25 cellular contexts compared by ENCODE assay signal in genomic region chr5:132797651-132798050, GRCh38. TPM values are rescaled to one million over a fixed set of nuclear protein-coding genes. Genes with fewer than 3 reads are reported as not detected.
DNase-seq lines count a peak whose midpoint lies in the region; TF ChIP-seq lines count a peak whose summit lies in the region.
"Had no signal": no experiment of that assay in that cellular context is flagged by ENCODE, and none has a peak within 500 bp of the region (broad histone marks: within the 10 kb centered on the region; RNA-seq: fewer than 3 reads in every experiment).

No MANE protein-coding gene starts in this region.

- DNase-seq in cerebellum (ENCODE audit: low spot score) (peak; percentile 73), islet precursor cell (peak; percentile 24), GM19238 (ENCODE audit: insufficient read length, low spot score) (no peak), T-helper 1 cell (no peak)
- no peak for DNase-seq in activated effector memory CD4-positive, alpha-beta T cell treated with Interleukin-2 at 50 U/mL for 16 hours
- DNase-seq: activated CD8-positive, alpha-beta T cell treated with anti-CD3 and anti-CD28 coated beads, Interleukin-2, amount 10 ng/mL, durations not matched to agents 7 days and 5 days; activated T-cell treated with anti-CD3 and anti-CD28 coated beads, Interleukin-2, amount 50 U/mL, for 1 hour; CD8-positive, alpha-beta memory T cell; cortex of kidney; DMS53; GDM1; H7; heart left ventricle; Kasumi-1; left colon; MV-4-11; naive thymus-derived CD4-positive, alpha-beta T cell; NCI-H510A; ovary; right cardiac atrium; spleen; stimulated activated CD4-positive, alpha-beta T cell treated with anti-CD3 and anti-CD28 coated beads, Interleukin-2, amount 100 ng/mL, for 48 hours had no signal

- no peak for TF ChIP-seq CTCF in HEK293 (tag by site-specific recombination; IDR thresholded peaks at IDR 0.05)

- POLR2A ChIA-PET in HEK293 (lab: Yijun Ruan, JAX), result interaction anchor here (0.6 kb wide), 1 partner anchor 166 kb away, joined by 4 read pairs; no protein-coding TSS in a partner anchor

- no peaks in the 10 kb centered on the region for H3K4me1 ChIP-seq in HEK293 (ENCODE audit: control insufficient read depth, insufficient read depth, low read length)
- H3K4me1 ChIP-seq: spleen had no signal

- H3K9me3 ChIP-seq in HEK293 (ENCODE audit: control insufficient read depth, insufficient read depth, low read depth, low read length), result no peaks in the 10 kb centered on the region
- H3K9me3 ChIP-seq: heart left ventricle, ovary, spleen had no signal

- CTCF ChIA-PET in HEK293 (lab: Yijun Ruan, JAX), result interaction anchor here (0.6 to 3.5 kb wide), 3 partner anchors 9 to 23 kb away, joined by 3 to 11 read pairs (median 6); no protein-coding TSS in a partner anchor

- H3K36me3 ChIP-seq in HEK293 (ENCODE audit: control insufficient read depth in 2 of 2, insufficient read depth in 1 of 2, low read length in 2 of 2), result no peaks in the 10 kb centered on the region
- H3K36me3 ChIP-seq: heart left ventricle, ovary, spleen had no signal

- no peak overlapping the region for H3K27ac ChIP-seq in HEK293 (ENCODE audit: extremely low read depth, low read depth, low read length)
- peak overlapping the region; percentile 99 for H3K27ac ChIP-seq in temporal lobe (ENCODE audit: low read depth, low read length)
- H3K27ac ChIP-seq: heart left ventricle, HL-60, ovary, spleen had no signal

- no peak overlapping the region for H3K4me3 ChIP-seq in HEK293 (ENCODE audit: low read depth, low read length)
- H3K4me3 ChIP-seq: heart left ventricle, ovary, spleen had no signal

TF ChIP-seq in HEK293, 187 proteins besides CTCF, POLR2A, EP300 and RAD21:
- TF ChIP-seq ZSCAN18 (tag by site-specific recombination; IDR thresholded peaks at IDR 0.05), result no peak
- TF ChIP-seq PRDM10 (tag by site-specific recombination; IDR thresholded peaks at IDR 0.05), result peak; percentile 43

RNA-seq across cellular contexts. Expression of gene SOWAHA, which starts 15.5 kb away (rescaled TPM):
- total RNA-seq in cerebellum (4.9 TPM), temporal lobe (4.7 TPM)
- total RNA-seq: activated CD8-positive, alpha-beta T cell treated with anti-CD3 and anti-CD28 coated beads, Interleukin-2, amount 10 ng/mL, durations not matched to agents 7 days and 5 days; spleen had no signal

RNA-seq across cellular contexts. Expression of gene SEPTIN8, which starts 20.6 kb away (rescaled TPM):
- total RNA-seq in cerebellum (28.7 TPM), temporal lobe (27.3 TPM)

RNA-seq across cellular contexts. Expression of gene SHROOM1, which starts 32.8 kb away (rescaled TPM):
- total RNA-seq in cerebellum, result 2.4 TPM
- 2.2 TPM for total RNA-seq in temporal lobe

RNA-seq across cellular contexts. Expression of gene CCNI2, which starts 50.4 kb away (rescaled TPM):
- total RNA-seq in cerebellum (1.5 TPM), temporal lobe (under 0.01 TPM)

Comparison
In these comparisons a context has a peak if more than half of its experiments do, and no peak if none do; other contexts are left out.
1. DNase-seq: peak in cerebellum (single experiment) and islet precursor cell (single experiment); none in GM19238 (single experiment), T-helper 1 cell (0 of 5) and activated effector memory CD4-positive, alpha-beta T cell treated with Interleukin-2 at 50 U/mL for 16 hours (single experiment).